In genomic region chr17:10699861-10700260, GRCh38 we compare ENCODE assay signal across 10 cellular contexts. TPM values are rescaled to one million over a fixed set of nuclear protein-coding genes. Genes with fewer than 3 reads are reported as not detected.
DNase-seq lines count a peak whose midpoint lies in the region; ATAC-seq and TF ChIP-seq lines count a peak whose summit lies in the region.
"Had no signal": no experiment of that assay in that cellular context is flagged by ENCODE, and none has a peak within 500 bp of the region (broad histone marks: within the 10 kb centered on the region; RNA-seq: fewer than 3 reads in every experiment).

No MANE protein-coding gene starts in this region.

- POLR2A ChIA-PET in CD8-positive, alpha-beta memory T cell (lab: Charles Lee), result interaction anchor here (0.5 to 0.9 kb wide), 2 partner anchors 17 to 30 kb away, joined by 3 read pairs; partner anchors contain the start of gene TMEM220

- no peaks in the 10 kb centered on the region for H3K27me3 Mint-ChIP-seq in CD8-positive, alpha-beta memory T cell
- H3K27me3 Mint-ChIP-seq in activated naive CD8-positive, alpha-beta T cell treated with anti-CD3 and anti-CD28 coated beads for 36 hours, result no peaks in the 10 kb centered on the region
- H3K27me3 Mint-ChIP-seq in natural killer cell (ENCODE audit: low read depth in 2 of 2), result no peaks in the 10 kb centered on the region

- peaks cover 4% of the 10 kb centered on the region for H3K36me3 ChIP-seq in CD8-positive, alpha-beta memory T cell (ENCODE audit: insufficient read depth, low read length)

- no peaks in the 10 kb centered on the region for H3K27me3 ChIP-seq in CD8-positive, alpha-beta memory T cell (ENCODE audit: insufficient read depth, low read length, poor library complexity, severe bottlenecking)
- no peaks in the 10 kb centered on the region for H3K27me3 ChIP-seq in foreskin keratinocyte

- H3K4me3 ChIP-seq in CD8-positive, alpha-beta memory T cell (ENCODE audit: low read length), result peak overlapping the region; percentile 10
- peak overlapping the region; percentile 25 for H3K4me3 ChIP-seq in Jurkat, Clone E6-1 (ENCODE audit: low read length)

- ATAC-seq in natural killer cell (no peak), GM21825 (IDR thresholded peaks at IDR 0.05; ENCODE audit: unreplicated experiment) (no peak), foreskin keratinocyte (no peak), HG02885 (IDR thresholded peaks at IDR 0.05; ENCODE audit: poor library complexity, unreplicated experiment) (no peak)

- DNase-seq in CD8-positive, alpha-beta memory T cell, result peak in 2 of 5 donors; percentile 25 to 74
- peak; percentile 67 for DNase-seq in Jurkat, Clone E6-1 (ENCODE audit: low read depth, low spot score)
- DNase-seq in activated naive CD8-positive, alpha-beta T cell treated with anti-CD3 and anti-CD28 coated beads for 36 hours, result no peak
- DNase-seq in natural killer cell (no peak), SK-N-DZ (ENCODE audit: low spot score) (no peak), foreskin keratinocyte (no peak)
- DNase-seq: MM.1S, NCI-H446 had no signal

- H3K4me1 ChIP-seq in CD8-positive, alpha-beta memory T cell (ENCODE audit: insufficient read depth, low read length), result peaks cover 56% of the 10 kb centered on the region
- peaks cover 3% of the 10 kb centered on the region for H3K4me1 ChIP-seq in foreskin keratinocyte

- H3K36me3 Mint-ChIP-seq in CD8-positive, alpha-beta memory T cell, result peaks cover 0 to 42% (median 4%) of the 10 kb centered on the region in 3 donors
- H3K36me3 Mint-ChIP-seq in activated naive CD8-positive, alpha-beta T cell treated with anti-CD3 and anti-CD28 coated beads for 36 hours, result peaks cover 50% of the 10 kb centered on the region
- no peaks in the 10 kb centered on the region for H3K36me3 Mint-ChIP-seq in natural killer cell

- H3K9me3 Mint-ChIP-seq in CD8-positive, alpha-beta memory T cell, result no peaks in the 10 kb centered on the region
- H3K9me3 Mint-ChIP-seq in activated naive CD8-positive, alpha-beta T cell treated with anti-CD3 and anti-CD28 coated beads for 36 hours, result no peaks in the 10 kb centered on the region
- H3K9me3 Mint-ChIP-seq in natural killer cell, result no peaks in the 10 kb centered on the region

- peak overlapping the region; percentile 9 to 94 (median 86) for H3K27ac Mint-ChIP-seq in CD8-positive, alpha-beta memory T cell
- H3K27ac Mint-ChIP-seq in activated naive CD8-positive, alpha-beta T cell treated with anti-CD3 and anti-CD28 coated beads for 36 hours, result peak overlapping the region; percentile 93
- peak overlapping the region; percentile 63 to 71 for H3K27ac Mint-ChIP-seq in natural killer cell

- H3K4me3 Mint-ChIP-seq in CD8-positive, alpha-beta memory T cell, result peak overlapping the region; percentile 58 to 86 (median 75)
- peak overlapping the region; percentile 69 for H3K4me3 Mint-ChIP-seq in activated naive CD8-positive, alpha-beta T cell treated with anti-CD3 and anti-CD28 coated beads for 36 hours
- peak overlapping the region; percentile 70 for H3K4me3 Mint-ChIP-seq in natural killer cell

- intact Hi-C loops in natural killer cell (cut with micrococcal nuclease), result no loop called here

- H3K27ac ChIP-seq in CD8-positive, alpha-beta memory T cell (ENCODE audit: low read depth, low read length), result peak overlapping the region; percentile 9
- no peak overlapping the region for H3K27ac ChIP-seq in foreskin keratinocyte

- H3K4me1 Mint-ChIP-seq in CD8-positive, alpha-beta memory T cell, result peaks cover 60 to 81% (median 80%) of the 10 kb centered on the region in 3 donors
- H3K4me1 Mint-ChIP-seq in activated naive CD8-positive, alpha-beta T cell treated with anti-CD3 and anti-CD28 coated beads for 36 hours, result peaks cover 53% of the 10 kb centered on the region
- H3K4me1 Mint-ChIP-seq in natural killer cell, result peaks cover 41 to 45% of the 10 kb centered on the region in 2 donors

- TF ChIP-seq CTCF in natural killer cell (IDR thresholded peaks at IDR 0.05) (no peak), foreskin keratinocyte (conservative IDR thresholded peaks at IDR 0.05) (no peak)

- no peaks in the 10 kb centered on the region for H3K9me3 ChIP-seq in CD8-positive, alpha-beta memory T cell (ENCODE audit: low read length)

- CTCF ChIA-PET in CD8-positive, alpha-beta memory T cell (lab: Charles Lee), result interaction anchor here (1.3 kb wide), 1 partner anchor 37 kb away, joined by 5 read pairs; no protein-coding TSS in a partner anchor

RNA-seq across cellular contexts. Expression of gene ADPRM, which starts 2.5 kb away (rescaled TPM):
- total RNA-seq in CD8-positive, alpha-beta memory T cell, result 1 to 10 TPM; 9.8 to 10.0 TPM
- polyA plus RNA-seq in CD8-positive, alpha-beta memory T cell, result 27.3 TPM
- 16.3 TPM for polyA plus RNA-seq in Jurkat, Clone E6-1 (2012; ENCODE audit: insufficient read depth, insufficient read length)
- total RNA-seq in activated naive CD8-positive, alpha-beta T cell treated with anti-CD3 and anti-CD28 coated beads for 36 hours, result 10 to 100 TPM; 12.9 to 13.2 TPM
- 10 to 100 TPM in 1 of 3 donors, 1 to 10 TPM in 2; 9.5 to 10.7 (median 9.5) TPM for total RNA-seq in natural killer cell
- 9.9 and 14.2 TPM in 2 replicates for polyA plus RNA-seq in SK-N-DZ (2014; cell fraction: cytosol; rRNA removed)
- polyA plus RNA-seq in SK-N-DZ (2014; cell fraction: nucleus; rRNA removed), result 4.1 and 10.5 TPM in 2 replicates
- total RNA-seq in foreskin keratinocyte, result 5.7 and 10.4 TPM in 2 replicates
- 5.6 and 9.0 TPM in 2 replicates for polyA plus RNA-seq in foreskin keratinocyte

RNA-seq across cellular contexts. Expression of gene SCO1, which starts 2.5 kb away (rescaled TPM):
- 10 to 100 TPM; 45.5 to 46.9 TPM for total RNA-seq in CD8-positive, alpha-beta memory T cell
- 15.9 TPM for polyA plus RNA-seq in CD8-positive, alpha-beta memory T cell
- polyA plus RNA-seq in Jurkat, Clone E6-1 (2012; ENCODE audit: insufficient read depth, insufficient read length), result 40.2 TPM
- total RNA-seq in activated naive CD8-positive, alpha-beta T cell treated with anti-CD3 and anti-CD28 coated beads for 36 hours, result 10 to 100 TPM; 55.1 to 56.1 TPM
- total RNA-seq in natural killer cell, result 10 to 100 TPM; 13.4 to 22.9 (median 18.8) TPM
- polyA plus RNA-seq in SK-N-DZ (2014; cell fraction: cytosol; rRNA removed), result 41.5 and 45.3 TPM in 2 replicates
- 31.1 and 42.1 TPM in 2 replicates for polyA plus RNA-seq in SK-N-DZ (2014; cell fraction: nucleus; rRNA removed)
- 33.0 and 36.9 TPM in 2 replicates for total RNA-seq in foreskin keratinocyte
- 24.7 and 30.9 TPM in 2 replicates for polyA plus RNA-seq in foreskin keratinocyte

RNA-seq across cellular contexts. Expression of gene TMEM220, which starts 30.0 kb away (rescaled TPM):
- total RNA-seq in CD8-positive, alpha-beta memory T cell, result 1 to 10 TPM in 1 of 2 experiments, under 1 TPM in 1; 0.55 to 1.1 TPM
- polyA plus RNA-seq in CD8-positive, alpha-beta memory T cell, result 1.4 TPM
- 1.6 TPM for polyA plus RNA-seq in Jurkat, Clone E6-1 (2012; ENCODE audit: insufficient read depth, insufficient read length)
- 1 to 10 TPM; 1.6 to 2.5 TPM for total RNA-seq in activated naive CD8-positive, alpha-beta T cell treated with anti-CD3 and anti-CD28 coated beads for 36 hours
- total RNA-seq in natural killer cell, result 1 to 10 TPM in 2 of 3 donors, under 1 TPM in 1; 0.97 to 2.2 (median 1.4) TPM
- polyA plus RNA-seq in SK-N-DZ (2014; cell fraction: cytosol; rRNA removed), result 0.46 and 0.78 TPM in 2 replicates
- polyA plus RNA-seq in SK-N-DZ (2014; cell fraction: nucleus; rRNA removed), result 0.21 and 0.54 TPM in 2 replicates
- total RNA-seq in foreskin keratinocyte, result 1.2 and 1.3 TPM in 2 replicates
- polyA plus RNA-seq in foreskin keratinocyte, result 2.0 and 2.5 TPM in 2 replicates

RNA-seq across cellular contexts. Expression of gene MYH3, which starts 42.8 kb away (rescaled TPM):
- 1 to 10 TPM; 2.6 to 3.5 TPM for total RNA-seq in CD8-positive, alpha-beta memory T cell
- not detected for polyA plus RNA-seq in CD8-positive, alpha-beta memory T cell
- polyA plus RNA-seq in Jurkat, Clone E6-1 (2012; ENCODE audit: insufficient read depth, insufficient read length), result 2.2 TPM
- total RNA-seq in activated naive CD8-positive, alpha-beta T cell treated with anti-CD3 and anti-CD28 coated beads for 36 hours, result 1 to 10 TPM; 3.2 to 3.4 TPM
- total RNA-seq in natural killer cell (1 to 10 TPM; 4.3 to 6.6 (median 6.2) TPM), foreskin keratinocyte (0.67 and 1.2 TPM in 2 replicates)
- polyA plus RNA-seq in SK-N-DZ (2014; cell fraction: cytosol; rRNA removed), result 0.52 and 1.0 TPM in 2 replicates
- polyA plus RNA-seq in SK-N-DZ (2014; cell fraction: nucleus; rRNA removed), result 5.0 and 11.8 TPM in 2 replicates
- 0.45 and 0.78 TPM in 2 replicates for polyA plus RNA-seq in foreskin keratinocyte
